Comparison of ENCODE assay signal across 8 cellular contexts in the genomic region with DNA sequence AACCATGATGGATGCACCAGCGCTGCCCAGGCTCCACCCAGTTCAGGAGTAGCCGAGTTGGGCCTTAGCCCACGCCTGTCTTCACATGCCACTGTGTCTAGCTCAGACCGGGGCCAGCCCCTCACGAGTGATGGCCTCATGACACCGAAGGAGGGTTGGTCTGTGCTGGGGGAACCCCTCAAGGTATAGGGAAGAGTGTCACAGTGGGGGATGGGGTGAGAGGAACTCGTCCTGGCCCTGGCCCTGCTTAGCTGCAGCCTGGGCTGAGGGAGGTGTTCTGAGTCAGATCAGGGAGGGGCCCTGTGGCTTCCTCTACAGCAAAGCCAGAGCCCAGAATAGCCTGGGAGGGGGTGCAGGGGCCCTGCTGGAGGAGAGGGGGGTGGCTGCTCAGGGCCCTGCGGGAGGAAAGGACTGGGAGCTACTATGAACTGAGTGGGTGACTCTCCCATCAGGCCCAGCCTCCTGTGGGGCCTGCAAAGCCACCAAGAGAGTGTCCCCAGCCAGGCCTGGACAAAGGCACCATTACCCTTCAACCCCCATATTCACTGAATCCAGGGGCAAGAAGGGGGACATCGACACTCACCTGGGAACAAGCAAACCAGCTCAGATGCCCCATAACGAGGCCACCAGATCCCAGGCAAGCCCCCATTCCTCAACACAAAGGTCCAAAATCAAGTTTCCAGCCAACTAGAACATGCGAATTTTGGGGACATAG. TPM values are rescaled to one million over a fixed set of nuclear protein-coding genes. Genes with fewer than 3 reads are reported as not detected.
DNase-seq lines count a peak whose midpoint lies in the region; ATAC-seq and TF ChIP-seq lines count a peak whose summit lies in the region.

No MANE protein-coding gene starts in this region.

- dilution Hi-C loops in mammary epithelial cell (cut with HindIII; ENCODE audit: low sequenced_read_pairs) = no loop called here

- no peaks in the 10 kb centered on the region for H3K9me3 ChIP-seq in OCI-LY1 (ENCODE audit: low read length)
- no peaks in the 10 kb centered on the region for H3K9me3 ChIP-seq in mammary epithelial cell (replicated peaks; ENCODE audit: insufficient read depth, low read length)

- DNase-seq in Right ventricle myocardium superior (no peak), cardiac septum (ENCODE audit: low spot score) (no peak), mammary epithelial cell (peak; percentile 8), osteocyte (ENCODE audit: extremely low spot score, unreplicated experiment) (no peak), ecto neural progenitor cell (ENCODE audit: low spot score) (no peak)
- DNase-seq in stimulated activated CD4-positive, alpha-beta T cell treated with anti-CD3 and anti-CD28 coated beads, Interleukin-15, amount 100 ng/mL, for 24 hours = peak; percentile 60

- no peaks in the 10 kb centered on the region for H3K36me3 ChIP-seq in OCI-LY1 (ENCODE audit: insufficient read depth, low read length)
- no peaks in the 10 kb centered on the region for H3K36me3 ChIP-seq in mammary epithelial cell (ENCODE audit: insufficient read depth, low read length)

- peaks cover 12% of the 10 kb centered on the region; the same call in 1 of the 2 replicates for H3F3A ChIP-seq in OCI-LY1 (ENCODE audit: insufficient read depth, low read length)

- peak overlapping the region; percentile 83 for H3K9ac ChIP-seq in OCI-LY1 (ENCODE audit: low read length)
- H3K9ac ChIP-seq in mammary epithelial cell (ENCODE audit: insufficient read depth, low read length) = no peak overlapping the region

- no peaks in the 10 kb centered on the region for H3K9me3 Mint-ChIP-seq in osteocyte (ENCODE audit: unreplicated experiment)

- WGBS in mammary epithelial cell (ENCODE audit: low coverage, missing lambda C conversion rate) = 58% methylated on average over 9 of the region's 11 CpGs

- peak; percentile 60 for ATAC-seq in Right ventricle myocardium superior (ENCODE audit: poor library complexity)
- peak; percentile 88 for ATAC-seq in HG02870 (IDR thresholded peaks at IDR 0.05; ENCODE audit: unreplicated experiment)

- H3K4me3 ChIP-seq in OCI-LY1 (ENCODE audit: low read depth, low read length, poor library complexity, severe bottlenecking) (peak overlapping the region; percentile 13), mammary epithelial cell (replicated peaks in 1 of 3; ENCODE audit: insufficient read depth in 1 of 3, low read depth in 2 of 3, low read length in 3 of 3) (no peak overlapping the region)

- TF ChIP-seq CTCF in OCI-LY1 (IDR thresholded peaks at IDR 0.05; ENCODE audit: low read length) (no peak), mammary epithelial cell (conservative IDR thresholded peaks at IDR 0.05 in 1 of 2, IDR thresholded peaks at IDR 0.05 in 1 of 2; ENCODE audit: extremely low read depth in 1 of 2, insufficient read depth in 1 of 2, low read depth in 1 of 2, low read length in 2 of 2) (no peak), osteocyte (IDR thresholded peaks at IDR 0.05) (no peak)

- CTCF ChIA-PET in mammary epithelial cell (lab: Charles Lee; ENCODE audit: low non-redundant PET) = no interaction called here

- peak overlapping the region; percentile 52 for H3K4me2 ChIP-seq in OCI-LY1 (ENCODE audit: low read length)
- no peak overlapping the region for H3K4me2 ChIP-seq in mammary epithelial cell (ENCODE audit: insufficient read depth, low read depth, low read length)

- no peaks in the 10 kb centered on the region for H3K4me1 Mint-ChIP-seq in osteocyte (ENCODE audit: unreplicated experiment)

- H3K4me3 Mint-ChIP-seq in osteocyte (ENCODE audit: unreplicated experiment) = no peak overlapping the region

- H3K27ac ChIP-seq in OCI-LY1 (ENCODE audit: low read depth, low read length, poor library complexity, severe bottlenecking) = peak overlapping the region; percentile 99
- H3K27ac ChIP-seq in mammary epithelial cell (ENCODE audit: insufficient read depth, low read depth, low read length) = no peak overlapping the region

- H3K4me1 ChIP-seq in OCI-LY1 (ENCODE audit: insufficient read depth, low read length, severe bottlenecking) = peaks cover 99% of the 10 kb centered on the region
- no peaks in the 10 kb centered on the region for H3K4me1 ChIP-seq in mammary epithelial cell (ENCODE audit: insufficient read depth, low read length)

- no peaks in the 10 kb centered on the region for H3K27me3 ChIP-seq in OCI-LY1 (ENCODE audit: insufficient read depth, low read length)
- H3K27me3 ChIP-seq in mammary epithelial cell (ENCODE audit: insufficient read depth, low read length) = no peaks in the 10 kb centered on the region

- H3K79me2 ChIP-seq in OCI-LY1 (ENCODE audit: insufficient read depth, low read length) (no peaks in the 10 kb centered on the region), mammary epithelial cell (ENCODE audit: insufficient read depth, low read length) (no peaks in the 10 kb centered on the region)

- no TSS peak for BruUV-seq in mammary epithelial cell (replicated peaks; lab: Mats Ljungman, UMichigan)

- no peaks in the 10 kb centered on the region for H3K36me3 Mint-ChIP-seq in osteocyte (ENCODE audit: unreplicated experiment)

- H3K27ac Mint-ChIP-seq in osteocyte (ENCODE audit: unreplicated experiment) = no peak overlapping the region

- intact Hi-C loops in Right ventricle myocardium superior (cut with DNase I) (no loop called here), cardiac septum (cut with DNase I) (no loop called here), mammary epithelial cell (cut with micrococcal nuclease) (no loop called here)

- H4K20me1 ChIP-seq in OCI-LY1 (ENCODE audit: insufficient read depth, low read length) = no peaks in the 10 kb centered on the region
- no peaks in the 10 kb centered on the region for H4K20me1 ChIP-seq in mammary epithelial cell (ENCODE audit: insufficient read depth, low read length)

- peaks cover 3% of the 10 kb centered on the region for H3K27me3 Mint-ChIP-seq in osteocyte (ENCODE audit: unreplicated experiment)

- H3K9me2 ChIP-seq in OCI-LY1 (ENCODE audit: low read depth, low read length) = no peaks in the 10 kb centered on the region

- no peak overlapping the region for H2AFZ ChIP-seq in OCI-LY1 (ENCODE audit: low read length)
- no peak overlapping the region for H2AFZ ChIP-seq in mammary epithelial cell (ENCODE audit: low read depth, low read length)

- in situ Hi-C loops in mammary epithelial cell (cut with MboI; ENCODE audit: low sequenced_read_pairs in 2 of 2) = no loop called here

RNA-seq across cellular contexts. Expression of a gene that starts 41.2 kb away (rescaled TPM):
- not detected for total RNA-seq in Right ventricle myocardium superior
- not detected for total RNA-seq in cardiac septum
- total RNA-seq in mammary epithelial cell = not detected
- not detected for polyA plus RNA-seq in mammary epithelial cell
- polyA minus RNA-seq in mammary epithelial cell = not detected
- total RNA-seq in osteocyte = not detected in 2 replicates

Comparison
In these comparisons a context has a peak if more than half of its experiments do, and no peak if none do; other contexts are left out.
1. DNase-seq: peak in mammary epithelial cell (single experiment) and stimulated activated CD4-positive, alpha-beta T cell treated with anti-CD3 and anti-CD28 coated beads, Interleukin-15, amount 100 ng/mL, for 24 hours (single experiment); none in Right ventricle myocardium superior (single experiment), cardiac septum (single experiment), osteocyte (single experiment) and ecto neural progenitor cell (single experiment).